In the genomic region with DNA sequence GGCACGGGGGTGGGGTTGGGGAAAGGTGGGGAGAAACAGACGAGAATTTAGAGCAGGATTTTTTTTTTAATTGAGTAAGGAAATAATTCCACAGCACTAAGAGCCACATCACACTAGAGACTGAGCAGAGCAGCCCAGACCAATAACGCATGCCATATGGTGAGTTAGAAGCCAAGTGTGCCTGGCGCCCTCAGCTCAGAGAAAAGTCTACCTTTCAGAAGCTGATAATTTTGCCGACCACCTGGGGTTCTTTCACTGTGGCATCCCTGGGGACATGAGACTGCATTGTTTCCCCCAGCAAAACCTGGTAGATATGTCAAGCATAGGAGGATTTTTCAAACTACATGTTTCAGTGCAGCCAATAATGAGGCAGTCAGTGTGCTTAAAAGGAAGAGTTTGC, we compare ENCODE assay signal across 16 cellular contexts.
"Had no signal": no experiment of that assay in that cellular context is flagged by ENCODE, and none has a peak within 500 bp of the region (broad histone marks: within the 10 kb centered on the region; RNA-seq: fewer than 3 reads in every experiment).

No MANE protein-coding gene starts in this region.

- FAIRE-seq: endometrium had no signal

- H3K4me3 Mint-ChIP-seq: activated CD4-positive, alpha-beta memory T cell treated with anti-CD3 and anti-CD28 coated beads for 36 hours; activated CD4-positive, alpha-beta T cell treated with anti-CD3 and anti-CD28 coated beads for 36 hours; activated CD8-positive, alpha-beta memory T cell treated with anti-CD3 and anti-CD28 coated beads, Interleukin-2, amount 10 ng/mL, durations not matched to agents 7 days and 5 days; activated naive CD4-positive, alpha-beta T cell treated with anti-CD3 and anti-CD28 coated beads, Interleukin-2, amount 10 ng/mL, durations not matched to agents 7 days and 5 days; memory B cell; natural killer cell had no signal

- H3K27me3 ChIP-seq: ascending aorta, transverse colon, vagina had no signal

- ATAC-seq: activated CD4-positive, alpha-beta T cell treated with anti-CD3 and anti-CD28 coated beads for 36 hours; activated CD8-positive, alpha-beta memory T cell treated with anti-CD3 and anti-CD28 coated beads, Interleukin-2, amount 10 ng/mL, durations not matched to agents 7 days and 5 days; left ventricle myocardium superior; natural killer cell; right cardiac atrium; stimulated activated naive CD8-positive, alpha-beta T cell treated with anti-CD3 and anti-CD28 coated beads, Interleukin-15, Interleukin-2, amounts not matched to agents 100 U/mL and 50 U/mL, for 24 hours had no signal

- H3K27me3 Mint-ChIP-seq: activated CD4-positive, alpha-beta memory T cell treated with anti-CD3 and anti-CD28 coated beads for 36 hours; activated CD4-positive, alpha-beta T cell treated with anti-CD3 and anti-CD28 coated beads for 36 hours; activated CD8-positive, alpha-beta memory T cell treated with anti-CD3 and anti-CD28 coated beads, Interleukin-2, amount 10 ng/mL, durations not matched to agents 7 days and 5 days; activated naive CD4-positive, alpha-beta T cell treated with anti-CD3 and anti-CD28 coated beads, Interleukin-2, amount 10 ng/mL, durations not matched to agents 7 days and 5 days; memory B cell had no signal

- H3K36me3 Mint-ChIP-seq: activated CD4-positive, alpha-beta memory T cell treated with anti-CD3 and anti-CD28 coated beads for 36 hours; activated CD8-positive, alpha-beta memory T cell treated with anti-CD3 and anti-CD28 coated beads, Interleukin-2, amount 10 ng/mL, durations not matched to agents 7 days and 5 days; activated naive CD4-positive, alpha-beta T cell treated with anti-CD3 and anti-CD28 coated beads, Interleukin-2, amount 10 ng/mL, durations not matched to agents 7 days and 5 days; memory B cell; natural killer cell had no signal

- H3K9me3 ChIP-seq: ascending aorta, prostate gland, transverse colon, vagina had no signal

- DNase-seq: activated CD4-positive, alpha-beta memory T cell treated with anti-CD3 and anti-CD28 coated beads for 36 hours; activated CD4-positive, alpha-beta T cell treated with anti-CD3 and anti-CD28 coated beads for 36 hours; activated CD8-positive, alpha-beta memory T cell treated with anti-CD3 and anti-CD28 coated beads, Interleukin-2, amount 10 ng/mL, durations not matched to agents 7 days and 5 days; activated naive CD4-positive, alpha-beta T cell treated with anti-CD3 and anti-CD28 coated beads, Interleukin-2, amount 10 ng/mL, durations not matched to agents 7 days and 5 days; activated T-cell treated with anti-CD3 and anti-CD28 coated beads, Interleukin-2, amount 50 U/mL, for 1 hour; dorsolateral prefrontal cortex; left ventricle myocardium superior; natural killer cell; right cardiac atrium; stimulated activated naive CD8-positive, alpha-beta T cell treated with anti-CD3 and anti-CD28 coated beads, Interleukin-15, Interleukin-2, amounts not matched to agents 100 U/mL and 50 U/mL, for 24 hours; transverse colon had no signal

- H3K4me1 ChIP-seq: ascending aorta, prostate gland, transverse colon, vagina had no signal

- H3K4me1 Mint-ChIP-seq: activated CD4-positive, alpha-beta T cell treated with anti-CD3 and anti-CD28 coated beads for 36 hours; activated CD8-positive, alpha-beta memory T cell treated with anti-CD3 and anti-CD28 coated beads, Interleukin-2, amount 10 ng/mL, durations not matched to agents 7 days and 5 days; activated naive CD4-positive, alpha-beta T cell treated with anti-CD3 and anti-CD28 coated beads, Interleukin-2, amount 10 ng/mL, durations not matched to agents 7 days and 5 days; memory B cell; natural killer cell had no signal

- H3K27ac ChIP-seq: ascending aorta, dorsolateral prefrontal cortex, prostate gland, transverse colon, vagina had no signal

- H3K4me3 ChIP-seq: ascending aorta, dorsolateral prefrontal cortex, prostate gland, transverse colon, vagina had no signal

- H3K9me3 Mint-ChIP-seq: activated CD4-positive, alpha-beta memory T cell treated with anti-CD3 and anti-CD28 coated beads for 36 hours; activated naive CD4-positive, alpha-beta T cell treated with anti-CD3 and anti-CD28 coated beads, Interleukin-2, amount 10 ng/mL, durations not matched to agents 7 days and 5 days; memory B cell; natural killer cell had no signal

- H3K36me3 ChIP-seq: ascending aorta, prostate gland, transverse colon, vagina had no signal

- H3K27ac Mint-ChIP-seq: activated CD4-positive, alpha-beta memory T cell treated with anti-CD3 and anti-CD28 coated beads for 36 hours; activated CD4-positive, alpha-beta T cell treated with anti-CD3 and anti-CD28 coated beads for 36 hours; activated CD8-positive, alpha-beta memory T cell treated with anti-CD3 and anti-CD28 coated beads, Interleukin-2, amount 10 ng/mL, durations not matched to agents 7 days and 5 days; activated naive CD4-positive, alpha-beta T cell treated with anti-CD3 and anti-CD28 coated beads, Interleukin-2, amount 10 ng/mL, durations not matched to agents 7 days and 5 days; memory B cell; natural killer cell had no signal
